25 cellular contexts compared by ENCODE assay signal in the genomic region with DNA sequence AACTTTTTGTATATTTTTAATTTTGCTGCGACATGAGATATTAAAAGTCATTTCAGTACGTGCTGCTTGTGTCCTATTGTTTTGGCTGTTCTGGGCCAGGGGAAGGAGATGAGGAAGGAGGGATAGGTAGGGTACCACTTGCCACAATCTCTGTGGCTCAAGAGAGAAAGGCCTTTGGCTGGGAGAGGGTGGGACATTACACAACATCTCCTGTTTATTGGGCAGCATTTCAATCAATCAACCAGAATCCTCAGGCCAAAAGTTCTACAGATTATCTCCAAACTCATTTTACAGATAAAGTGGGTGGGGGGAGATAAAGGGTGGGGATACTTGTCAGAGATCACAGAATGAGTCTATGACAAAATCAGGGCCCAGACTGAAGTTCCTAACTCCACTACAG. TPM values are rescaled to one million over a fixed set of nuclear protein-coding genes. Genes with fewer than 3 reads are reported as not detected.
DNase-seq lines count a peak whose midpoint lies in the region; ATAC-seq, FAIRE-seq and TF ChIP-seq lines count a peak whose summit lies in the region.
"Had no signal": no experiment of that assay in that cellular context is flagged by ENCODE, and none has a peak within 500 bp of the region (broad histone marks: within the 10 kb centered on the region; RNA-seq: fewer than 3 reads in every experiment).

No MANE protein-coding gene starts in this region.

- TF ChIP-seq POLR2A in K562 (conservative IDR thresholded peaks at IDR 0.05) (no peak), thyroid gland (IDR thresholded peaks at IDR 0.05) (no peak)

- H3K36me3 ChIP-seq in H7 (replicated peaks; ENCODE audit: control insufficient read depth, insufficient read depth, low read length) (no peaks in the 10 kb centered on the region), K562 (ENCODE audit: control insufficient read depth, insufficient read depth, low read length) (no peaks in the 10 kb centered on the region), thyroid gland (no peaks in the 10 kb centered on the region)
- H3K36me3 ChIP-seq: BE2C had no signal

- DNase-seq in H7 = peak; percentile 72
- peak; percentile 25 for DNase-seq in OCI-M1 (lab: John Stamatoyannopoulos, UW)
- DNase-seq in K562 (ENCODE audit: extremely low read depth in 1 of 4, low spot score in 3 of 4) = peak in 1 of 4 experiments; percentile 30
- no peak for DNase-seq in germinal center (ENCODE audit: low spot score)
- no peak for DNase-seq in thyroid gland
- DNase-seq: ACHN; BE2C; C1 segment of cervical spinal cord; CD4-positive, CD25-positive, alpha-beta regulatory T cell; COR-L47; DMS 273 treated with DMSO at 0.1 percent for 48 hours; DMS53; DND-41; EL; Kasumi-1; KG1 had no signal

- H3K9me3 ChIP-seq in K562 (replicated peaks; ENCODE audit: control insufficient read depth, insufficient read depth, low read depth, low read length) = no peaks in the 10 kb centered on the region
- no peaks in the 10 kb centered on the region for H3K9me3 ChIP-seq in thyroid gland
- H3K9me3 ChIP-seq: BE2C had no signal

- TF ChIP-seq CTCF in K562 (IDR thresholded peaks at IDR 0.05 in 2 of 3, conservative IDR thresholded peaks at IDR 0.05 in 1 of 3; ENCODE audit: insufficient read depth in 2 of 3, low read depth in 1 of 3, low read length in 3 of 3) = no peak
- no peak for TF ChIP-seq CTCF in thyroid gland (IDR thresholded peaks at IDR 0.05)

- H3K9ac ChIP-seq in K562 (ENCODE audit: insufficient read depth in 1 of 2, low read depth in 2 of 2, low read length in 2 of 2) = no peak overlapping the region

- no peaks in the 10 kb centered on the region for H3K9me1 ChIP-seq in K562 (ENCODE audit: control insufficient read depth, insufficient read depth, low read length)

- no peak overlapping the region for H3K27ac ChIP-seq in K562 (ENCODE audit: extremely low read depth, low read depth, low read length)
- H3K27ac ChIP-seq in thyroid gland = no peak overlapping the region

- CTCF ChIA-PET in K562 (lab: Yijun Ruan, JAX; ENCODE audit: low intra/inter-chr PET ratio) = no interaction called here

- H2AFZ ChIP-seq in K562 (ENCODE audit: low read depth, low read length) = no peak overlapping the region

- no TSS peak for BruUV-seq in K562 (replicated peaks; lab: Mats Ljungman, UMichigan)

- H3K4me1 ChIP-seq in K562 (replicated peaks in 1 of 2; ENCODE audit: control insufficient read depth in 2 of 2, insufficient read depth in 2 of 2, low read length in 2 of 2) (peaks cover 0 to 11% of the 10 kb centered on the region in 2 experiments; a peak in 4 of 5 replicates), thyroid gland (peaks cover 0 to 10% of the 10 kb centered on the region in 2 donors)

- TF ChIP-seq EP300 in K562 (IDR thresholded peaks at IDR 0.05; ENCODE audit: low read length) = no peak

- 0% methylated on average over 2 of the region's 2 CpGs for WGBS in K562 (ENCODE audit: insufficient coverage, low coverage, missing lambda C conversion rate)
- WGBS in thyroid gland, 2 donors = 73 to 75% methylated on average over 2 of the region's 2 CpGs

- in situ Hi-C loops in K562 (cut with MboI) = no loop called here

- POLR2A ChIA-PET in K562 (lab: Yijun Ruan, JAX) = no interaction called here

- intact Hi-C loops in K562 (cut with micrococcal nuclease) = no loop called here
- intact Hi-C loops in thyroid gland (cut with DNase I) = no loop called here

- H3K27me3 ChIP-seq in H7 (ENCODE audit: control insufficient read depth, insufficient read depth, low read length) = no peaks in the 10 kb centered on the region
- H3K27me3 ChIP-seq in K562 (ENCODE audit: control insufficient read depth in 2 of 2, insufficient read depth in 2 of 2, low read length in 2 of 2) = 0 out of 5 replicates have a peak, but pooled peaks cover 0 to 15% of the 10 kb centered on the region in 2 experiments
- no peaks in the 10 kb centered on the region for H3K27me3 ChIP-seq in thyroid gland
- H3K27me3 ChIP-seq: BE2C had no signal

- no peak overlapping the region for H3K4me2 ChIP-seq in K562 (ENCODE audit: insufficient read depth, low read length)

- no peaks in the 10 kb centered on the region for H3K79me2 ChIP-seq in K562 (ENCODE audit: control insufficient read depth, insufficient read depth, low read length)

- TF ChIP-seq RAD21 in K562 (CRISPR knock-in tag; conservative IDR thresholded peaks at IDR 0.05 in 1 of 2, IDR thresholded peaks at IDR 0.05 in 1 of 2) = no peak

- H3K4me3 ChIP-seq in H7 (ENCODE audit: insufficient read depth, low read depth, low read length) (no peak overlapping the region), K562 (no peak overlapping the region), thyroid gland (replicated peaks in 1 of 3) (no peak overlapping the region)

- no peak for ATAC-seq in K562
- no peak for ATAC-seq in HG02970 (IDR thresholded peaks at IDR 0.05; ENCODE audit: low FRiP score, unreplicated experiment)
- ATAC-seq: HCT116 had no signal

- no peak for FAIRE-seq in K562 (lab: Jason Lieb, UNC)
- FAIRE-seq: A204.1, GM12891, GM19239, H54 had no signal

- H4K20me1 ChIP-seq in K562 (replicated peaks; ENCODE audit: control insufficient read depth, insufficient read depth, low read length) = no peaks in the 10 kb centered on the region; the same call in 1 of the 2 replicates

RNA-seq across cellular contexts. Expression of a gene that starts 6.9 kb away (rescaled TPM):
- 8.3 and 10.6 TPM in 2 replicates for total RNA-seq in H7 (2014; rRNA removed; shearing (Covaris generic))
- total RNA-seq in K562 (2011; cell fraction: chromatin; rRNA removed; ENCODE audit: low replicate concordance) = not detected in 2 replicates
- not detected in 2 replicates for total RNA-seq in K562 (2011; cell fraction: nucleolus; rRNA removed)
- not detected in 2 replicates for total RNA-seq in K562 (2011; cell fraction: nucleoplasm; rRNA removed)
- total RNA-seq in K562 (2014; rRNA removed) = not detected in 2 replicates
- not detected in 2 replicates for total RNA-seq in K562 (2014; rRNA removed; fragmentation: Illumina TruSeq; extraction: Trizol)
- total RNA-seq in K562 (2015; rRNA removed; fragmentation: Illumina TruSeq; extraction: Trizol) = not detected in 2 replicates
- total RNA-seq in K562 (2021) = not detected in 2 replicates
- polyA plus RNA-seq in K562 (2011; rRNA removed) = 0.04 TPM in 1 of 2 replicates, not detected in the other
- not detected in 2 replicates for polyA plus RNA-seq in K562 (2011; cell fraction: cytosol; rRNA removed)
- polyA plus RNA-seq in K562 (2011; cell fraction: nucleus; rRNA removed) = not detected in 2 replicates
- polyA plus RNA-seq in K562 (2012) = 0.30 TPM in 1 of 2 replicates, not detected in the other
- polyA plus RNA-seq in K562 (2014; fragmentation: Illumina TruSeq; extraction: Trizol) = not detected in 2 replicates
- polyA plus RNA-seq in K562 (2014; fragmentation: Nextera tagmentation; extraction: Ambion mirVana) = not detected
- polyA plus RNA-seq in K562 (2014; rRNA removed) = not detected in 2 replicates
- polyA minus RNA-seq in K562 (2011; rRNA and poly(A)+ RNA removed) = not detected in 2 replicates
- polyA minus RNA-seq in K562 (2011; cell fraction: cytosol; rRNA and poly(A)+ RNA removed) = not detected in 2 replicates
- polyA minus RNA-seq in K562 (2011; cell fraction: nucleus; rRNA and poly(A)+ RNA removed) = not detected in 2 replicates
- total RNA-seq in thyroid gland = 10 to 100 TPM in 1 of 4 donors, 1 to 10 TPM in 3; 7.4 to 16.0 (median 9.7) TPM
- total RNA-seq: CD4-positive, CD25-positive, alpha-beta regulatory T cell; CD8-positive, alpha-beta memory T cell; HT1080 had no signal
- polyA plus RNA-seq: CD4-positive, CD25-positive, alpha-beta regulatory T cell; CD8-positive, alpha-beta memory T cell; IgD-negative memory B cell had no signal

RNA-seq across cellular contexts. Expression of a gene that starts 35.4 kb away (rescaled TPM):
- total RNA-seq in H7 (2014; rRNA removed; shearing (Covaris generic)) = 0.63 and 0.73 TPM in 2 replicates
- total RNA-seq in K562 (2011; cell fraction: chromatin; rRNA removed; ENCODE audit: low replicate concordance) = not detected in 2 replicates
- total RNA-seq in K562 (2011; cell fraction: nucleolus; rRNA removed) = not detected in 2 replicates
- not detected in 2 replicates for total RNA-seq in K562 (2011; cell fraction: nucleoplasm; rRNA removed)
- total RNA-seq in K562 (2014; rRNA removed) (not detected in 2 replicates), K562 (2014; rRNA removed; fragmentation: Illumina TruSeq; extraction: Trizol) (not detected in 2 replicates), K562 (2015; rRNA removed; fragmentation: Illumina TruSeq; extraction: Trizol) (not detected in 2 replicates), K562 (2021) (0.02 TPM in 1 of 2 replicates, not detected in the other), thyroid gland (under 1 TPM in 1 of 4 donors, not detected in 3; 0.10 TPM)
- polyA plus RNA-seq in K562 (2011; rRNA removed) (not detected in 2 replicates), K562 (2014; fragmentation: Illumina TruSeq; extraction: Trizol) (not detected in 2 replicates), K562 (2014; fragmentation: Nextera tagmentation; extraction: Ambion mirVana) (not detected), K562 (2014; rRNA removed) (not detected in 2 replicates)
- under 0.01 TPM in 1 of 2 replicates, not detected in the other for polyA plus RNA-seq in K562 (2011; cell fraction: cytosol; rRNA removed)
- polyA plus RNA-seq in K562 (2011; cell fraction: nucleus; rRNA removed) = not detected in 2 replicates
- polyA plus RNA-seq in K562 (2012) = not detected in 2 replicates
- not detected in 2 replicates for polyA minus RNA-seq in K562 (2011; rRNA and poly(A)+ RNA removed)
- polyA minus RNA-seq in K562 (2011; cell fraction: cytosol; rRNA and poly(A)+ RNA removed) = not detected in 2 replicates
- not detected in 2 replicates for polyA minus RNA-seq in K562 (2011; cell fraction: nucleus; rRNA and poly(A)+ RNA removed)
- total RNA-seq: CD8-positive, alpha-beta memory T cell; HT1080 had no signal
- polyA plus RNA-seq: CD4-positive, CD25-positive, alpha-beta regulatory T cell; IgD-negative memory B cell had no signal

RNA-seq across cellular contexts. Expression of a gene that starts 48.7 kb away (rescaled TPM):
- total RNA-seq in H7 (2014; rRNA removed; shearing (Covaris generic)) = 0.70 and 0.76 TPM in 2 replicates
- not detected in 2 replicates for total RNA-seq in K562 (2011; cell fraction: chromatin; rRNA removed; ENCODE audit: low replicate concordance)
- total RNA-seq in K562 (2011; cell fraction: nucleolus; rRNA removed) = not detected in 2 replicates
- not detected in 2 replicates for total RNA-seq in K562 (2011; cell fraction: nucleoplasm; rRNA removed)
- total RNA-seq in K562 (2014; rRNA removed) (0.27 TPM in 1 of 2 replicates, not detected in the other), K562 (2014; rRNA removed; fragmentation: Illumina TruSeq; extraction: Trizol) (not detected in 2 replicates), K562 (2015; rRNA removed; fragmentation: Illumina TruSeq; extraction: Trizol) (0.38 and 0.51 TPM in 2 replicates), K562 (2021) (not detected in 2 replicates), thyroid gland (1 to 10 TPM; 3.1 to 5.9 (median 4.8) TPM)
- polyA plus RNA-seq in K562 (2011; rRNA removed) (0.04 TPM in 1 of 2 replicates, not detected in the other), K562 (2014; fragmentation: Illumina TruSeq; extraction: Trizol) (not detected in 2 replicates), K562 (2014; fragmentation: Nextera tagmentation; extraction: Ambion mirVana) (not detected), K562 (2014; rRNA removed) (0.09 TPM in 1 of 2 replicates, not detected in the other)
- 0.01 and 0.07 TPM in 2 replicates for polyA plus RNA-seq in K562 (2011; cell fraction: cytosol; rRNA removed)
- not detected in 2 replicates for polyA plus RNA-seq in K562 (2011; cell fraction: nucleus; rRNA removed)
- polyA plus RNA-seq in K562 (2012) = 0.13 and 0.50 TPM in 2 replicates
- 0.18 TPM in 1 of 2 replicates, not detected in the other for polyA minus RNA-seq in K562 (2011; rRNA and poly(A)+ RNA removed)
- polyA minus RNA-seq in K562 (2011; cell fraction: cytosol; rRNA and poly(A)+ RNA removed) = not detected in 2 replicates
- polyA minus RNA-seq in K562 (2011; cell fraction: nucleus; rRNA and poly(A)+ RNA removed) = not detected in 2 replicates
- total RNA-seq: CD4-positive, CD25-positive, alpha-beta regulatory T cell; HT1080 had no signal
- polyA plus RNA-seq: CD8-positive, alpha-beta memory T cell had no signal

RNA-seq across cellular contexts. Expression of a gene that starts 51.5 kb away (rescaled TPM):
- 8.4 and 12.8 TPM in 2 replicates for total RNA-seq in H7 (2014; rRNA removed; shearing (Covaris generic))
- total RNA-seq in K562 (2011; cell fraction: chromatin; rRNA removed; ENCODE audit: low replicate concordance) = 7.2 and 10.9 TPM in 2 replicates
- total RNA-seq in K562 (2011; cell fraction: nucleolus; rRNA removed) = 8.9 and 9.8 TPM in 2 replicates
- 10.8 and 12.4 TPM in 2 replicates for total RNA-seq in K562 (2011; cell fraction: nucleoplasm; rRNA removed)
- total RNA-seq in K562 (2014; rRNA removed) (19.9 and 22.2 TPM in 2 replicates), K562 (2014; rRNA removed; fragmentation: Illumina TruSeq; extraction: Trizol) (11.6 and 12.6 TPM in 2 replicates), K562 (2015; rRNA removed; fragmentation: Illumina TruSeq; extraction: Trizol) (13.4 and 14.1 TPM in 2 replicates), K562 (2021) (25.2 and 26.1 TPM in 2 replicates), thyroid gland (10 to 100 TPM in 2 of 4 donors, 1 to 10 TPM in 2; 7.3 to 14.9 (median 9.2) TPM)
- polyA plus RNA-seq in K562 (2011; rRNA removed) (24.8 and 27.8 TPM in 2 replicates), K562 (2014; fragmentation: Illumina TruSeq; extraction: Trizol) (23.4 and 24.6 TPM in 2 replicates), K562 (2014; fragmentation: Nextera tagmentation; extraction: Ambion mirVana) (10 to 100 TPM; 38.5 to 58.6 TPM), K562 (2014; rRNA removed) (31.6 and 32.2 TPM in 2 replicates)
- 23.2 and 23.9 TPM in 2 replicates for polyA plus RNA-seq in K562 (2011; cell fraction: cytosol; rRNA removed)
- polyA plus RNA-seq in K562 (2011; cell fraction: nucleus; rRNA removed) = 13.6 and 15.4 TPM in 2 replicates
- polyA plus RNA-seq in K562 (2012) = 20.8 and 24.1 TPM in 2 replicates
- 6.9 and 8.1 TPM in 2 replicates for polyA minus RNA-seq in K562 (2011; rRNA and poly(A)+ RNA removed)
- 6.5 TPM in 2 replicates for polyA minus RNA-seq in K562 (2011; cell fraction: cytosol; rRNA and poly(A)+ RNA removed)
- polyA minus RNA-seq in K562 (2011; cell fraction: nucleus; rRNA and poly(A)+ RNA removed) = 4.8 and 5.6 TPM in 2 replicates

Comparison
In these comparisons a context has a peak if more than half of its experiments do, and no peak if none do; other contexts are left out.
1. DNase-seq: peak in H7 (single experiment) and OCI-M1 (single experiment); none in germinal center (single experiment) and thyroid gland (0 of 2).